Comparison of ENCODE assay signal across 8 cellular contexts in genomic region chr9:128818099-128818838, GRCh38. TPM values are rescaled to one million over a fixed set of nuclear protein-coding genes. Genes with fewer than 3 reads are reported as not detected.
DNase-seq lines count a peak whose midpoint lies in the region; ATAC-seq and TF ChIP-seq lines count a peak whose summit lies in the region.

ENDOG (plus strand) TSS chr9:128818500; CDS start chr9:128818685, 185 bp downstream.

- ATAC-seq in HG02588 (IDR thresholded peaks at IDR 0.05; ENCODE audit: unreplicated experiment), result peak; percentile 89
- peak; percentile 93 for ATAC-seq in activated naive CD4-positive, alpha-beta T cell treated with anti-CD3 and anti-CD28 coated beads, Interleukin-2, amount 50 U/mL, for 72 hours

- no peaks in the 10 kb centered on the region for H3K9me3 Mint-ChIP-seq in activated naive CD4-positive, alpha-beta T cell treated with anti-CD3 and anti-CD28 coated beads, Interleukin-2, amount 50 U/mL, for 72 hours

- DNase-seq in NCI-H1092 treated with DMSO at 0.1 percent for 48 hours (lab: John Stamatoyannopoulos, UW) (peak; percentile 97), SKM-1 (lab: John Stamatoyannopoulos, UW; ENCODE audit: unreplicated experiment) (peak; percentile 85), glomerular endothelial cell (ENCODE audit: extremely low read depth, low read depth, low spot score) (peak; percentile 81), occipital lobe (lab: John Stamatoyannopoulos, UW) (peak; percentile 94)
- DNase-seq in activated naive CD4-positive, alpha-beta T cell treated with anti-CD3 and anti-CD28 coated beads, Interleukin-2, amount 50 U/mL, for 72 hours (ENCODE audit: low spot score in 2 of 2), result peak; percentile 98 to 100

- no peaks in the 10 kb centered on the region for H3K36me3 Mint-ChIP-seq in activated naive CD4-positive, alpha-beta T cell treated with anti-CD3 and anti-CD28 coated beads, Interleukin-2, amount 50 U/mL, for 72 hours

- H3K27ac Mint-ChIP-seq in activated naive CD4-positive, alpha-beta T cell treated with anti-CD3 and anti-CD28 coated beads, Interleukin-2, amount 50 U/mL, for 72 hours, result peak within 1 kb of the TSS; percentile 75 to 85

- peak; percentile 79 for TF ChIP-seq POLR2A in GM10847 (IDR thresholded peaks at IDR 0.05; ENCODE audit: extremely low read depth, insufficient read length)

- peak within 1 kb of the TSS; percentile 50 for H3K27ac ChIP-seq in temporal lobe (ENCODE audit: low read depth, low read length)

RNA-seq across cellular contexts. Expression of gene ENDOG, which starts in this region (rescaled TPM):
- total RNA-seq in activated naive CD4-positive, alpha-beta T cell treated with anti-CD3 and anti-CD28 coated beads, Interleukin-2, amount 50 U/mL, for 72 hours, result 10 to 100 TPM in 1 of 2 donors, 1 to 10 TPM in 1; 8.2 to 16.0 TPM
- 26.3 and 38.0 TPM in 2 replicates for total RNA-seq in glomerular endothelial cell
- 21.1 TPM for total RNA-seq in occipital lobe
- total RNA-seq in temporal lobe, result 9.6 TPM

Comparison
In these comparisons a context has a peak if more than half of its experiments do, and no peak if none do; other contexts are left out.
1. Peak in every context shown above with its lines: DNase-seq, ATAC-seq and H3K27ac ChIP-seq.